Comparison of ENCODE assay signal across 8 cellular contexts in the genomic region with DNA sequence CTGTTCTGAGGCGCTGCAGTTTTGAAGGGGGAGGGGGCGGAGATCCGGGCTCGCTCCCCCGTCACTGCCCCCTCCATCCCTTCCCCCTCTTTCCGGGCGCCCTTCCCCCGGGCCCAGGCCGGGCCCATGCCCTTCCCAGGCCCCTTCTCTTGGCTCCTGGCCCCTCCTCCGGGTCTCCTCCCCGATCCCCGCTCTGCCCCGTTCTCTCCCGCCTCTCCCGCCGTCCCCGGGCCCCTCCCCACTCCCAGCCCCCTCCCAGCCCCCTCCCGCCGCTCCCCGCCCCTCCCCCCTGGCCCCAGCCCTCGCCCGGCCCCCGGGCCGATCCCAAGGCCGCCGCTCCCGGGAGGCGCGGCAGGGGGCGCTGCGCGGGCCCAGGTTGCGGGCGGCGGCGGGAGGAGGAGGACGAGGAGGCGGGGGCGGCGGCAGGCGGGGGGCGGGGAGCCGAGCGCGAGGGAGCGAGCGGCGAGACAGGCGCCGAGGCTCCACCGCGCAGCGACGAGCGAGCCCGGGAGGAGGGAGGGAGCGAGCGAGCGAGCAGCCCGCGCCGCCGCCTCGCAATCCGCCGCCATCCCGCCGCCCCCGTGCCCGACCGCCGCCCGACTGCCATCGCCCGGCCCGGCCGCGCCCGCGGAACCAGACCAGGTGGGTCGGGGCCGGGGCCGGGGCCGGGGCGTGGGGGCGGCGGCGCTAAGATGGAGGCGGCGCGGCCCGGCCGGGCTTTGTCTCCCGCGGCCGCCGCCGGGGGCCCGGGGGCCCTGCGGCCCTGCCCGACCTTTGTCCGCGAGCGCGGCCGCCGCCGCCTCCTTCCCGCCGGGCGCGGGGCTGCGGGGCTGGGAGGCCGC. TPM values are rescaled to one million over a fixed set of nuclear protein-coding genes. Genes with fewer than 3 reads are reported as not detected.
DNase-seq lines count a peak whose midpoint lies in the region; ATAC-seq, FAIRE-seq and TF ChIP-seq lines count a peak whose summit lies in the region.

A gene (plus strand): TSS at position 465 of the 842 bp plus-strand sequence. CDS start 36,059 bp downstream, outside the sequence.

- no peaks in the 10 kb centered on the region for H3K9me1 ChIP-seq in endothelial cell of umbilical vein (replicated peaks; ENCODE audit: control insufficient read depth, extremely low read depth, insufficient read depth, low read length)

- TF ChIP-seq POLR2A in GM19099 (IDR thresholded peaks at IDR 0.05; ENCODE audit: extremely low read depth, insufficient read length, low read depth) (peak; percentile 85), endothelial cell of umbilical vein (IDR thresholded peaks at IDR 0.05; ENCODE audit: low read depth, low read length) (peak; percentile 65)

- H3K27me3 Mint-ChIP-seq in mesothelial cell of epicardium (ENCODE audit: low read depth) = no peaks in the 10 kb centered on the region

- no peaks in the 10 kb centered on the region for H3K36me3 Mint-ChIP-seq in mesothelial cell of epicardium

- no peaks in the 10 kb centered on the region for H3K9me3 Mint-ChIP-seq in mesothelial cell of epicardium

- peak within 1 kb of the TSS; percentile 66 to 90 (median 86) for H3K4me3 ChIP-seq in endothelial cell of umbilical vein (replicated peaks in 1 of 3; ENCODE audit: insufficient read depth in 1 of 3, low read depth in 1 of 3, low read length in 3 of 3)

- H3K27me3 ChIP-seq in endothelial cell of umbilical vein (ENCODE audit: control insufficient read depth in 2 of 2, insufficient read depth in 2 of 2, low read length in 2 of 2) = no peaks in the 10 kb centered on the region

- peaks cover 44% of the 10 kb centered on the region for H3K79me2 ChIP-seq in endothelial cell of umbilical vein (ENCODE audit: control insufficient read depth, insufficient read depth, low read length)

- CTCF ChIA-PET in endothelial cell of umbilical vein (lab: Charles Lee) = interaction anchor here (1.1 kb wide), 1 partner anchor 44 kb away, joined by 3 read pairs; no protein-coding TSS in a partner anchor

- FAIRE-seq in endothelial cell of umbilical vein (lab: Jason Lieb, UNC) = no peak

- no TSS peak for BruUV-seq in endothelial cell of umbilical vein (replicated peaks; lab: Mats Ljungman, UMichigan)

- intact Hi-C loops in endothelial cell of umbilical vein (cut with micrococcal nuclease) = loop anchor here (1.0 to 2.0 kb wide), 4 partner anchors 8 to 43 kb away; no protein-coding TSS in a partner anchor

- peaks cover 45% of the 10 kb centered on the region for H3K4me1 Mint-ChIP-seq in mesothelial cell of epicardium

- peak within 1 kb of the TSS; percentile 57 for H3K27ac ChIP-seq in endothelial cell of umbilical vein (ENCODE audit: insufficient read depth, low read depth, low read length)

- TF ChIP-seq CTCF in endothelial cell of umbilical vein (IDR thresholded peaks at IDR 0.05; ENCODE audit: extremely low read depth in 1 of 2, insufficient read depth in 1 of 2, low read depth in 1 of 2, low read length in 2 of 2) (peak in 1 of 2 donors; percentile 33), mesothelial cell of epicardium (IDR thresholded peaks at IDR 0.05; ENCODE audit: unreplicated experiment) (peak; percentile 24)

- ATAC-seq in HG03457 (IDR thresholded peaks at IDR 0.05; ENCODE audit: unreplicated experiment) = peak; percentile 36

- dilution Hi-C loops in endothelial cell of umbilical vein (cut with MboI; ENCODE audit: extremely low pct_ligation_motif_present, low sequenced_read_pairs) = no loop called here

- no peaks in the 10 kb centered on the region for H3K36me3 ChIP-seq in endothelial cell of umbilical vein (ENCODE audit: control insufficient read depth in 2 of 2, extremely low read depth in 1 of 2, insufficient read depth in 2 of 2, low read length in 2 of 2)

- peak within 1 kb of the TSS; percentile 74 for H3K4me2 ChIP-seq in endothelial cell of umbilical vein (ENCODE audit: insufficient read depth, low read length)

- H3K4me1 ChIP-seq in endothelial cell of umbilical vein (ENCODE audit: control insufficient read depth, extremely low read depth, insufficient read depth, low read length) = peaks cover 40% of the 10 kb centered on the region

- H3K4me3 Mint-ChIP-seq in mesothelial cell of epicardium = peak within 1 kb of the TSS; percentile 92

- H3K9ac ChIP-seq in endothelial cell of umbilical vein (replicated peaks; ENCODE audit: extremely low read depth, insufficient read depth, low read length) = peak within 1 kb of the TSS; percentile 88

- peak; percentile 97 for DNase-seq in AG20443 (ENCODE audit: low spot score)
- DNase-seq in NOMO-1 treated with DMSO at 0.1 percent for 48 hours (lab: John Stamatoyannopoulos, UW; ENCODE audit: unreplicated experiment) = peak; percentile 71
- peak; percentile 93 for DNase-seq in activated CD8-positive, alpha-beta memory T cell treated with anti-CD3 and anti-CD28 coated beads, Interleukin-2, amount 50 U/mL, for 48 hours
- DNase-seq in endothelial cell of umbilical vein (ENCODE audit: low read depth, low spot score) = peak; percentile 71
- DNase-seq in mesothelial cell of epicardium (ENCODE audit: low spot score in 2 of 2, unreplicated experiment in 2 of 2) = peak; percentile 93
- peak; percentile 75 to 79 for DNase-seq in stimulated activated CD8-positive, alpha-beta memory T cell treated with anti-CD3 and anti-CD28 coated beads, Interleukin-15, amount 100 ng/mL, for 48 hours (ENCODE audit: low read depth in 2 of 2)

- peak within 1 kb of the TSS; percentile 65 for H2AFZ ChIP-seq in endothelial cell of umbilical vein (ENCODE audit: low read depth, low read length)

- peaks cover 8% of the 10 kb centered on the region for H4K20me1 ChIP-seq in endothelial cell of umbilical vein (replicated peaks; ENCODE audit: control insufficient read depth, extremely low read depth, insufficient read depth, low read length)

- no peaks in the 10 kb centered on the region for H3K9me3 ChIP-seq in endothelial cell of umbilical vein (replicated peaks; ENCODE audit: control insufficient read depth, insufficient read depth, low read length)

- H3K27ac Mint-ChIP-seq in mesothelial cell of epicardium = peak within 1 kb of the TSS; percentile 98

- POLR2A ChIA-PET in endothelial cell of umbilical vein (lab: Charles Lee) = no interaction called here

TF ChIP-seq in endothelial cell of umbilical vein, 7 proteins besides CTCF, POLR2A, EP300 and RAD21:
- TF ChIP-seq MYC (IDR thresholded peaks at IDR 0.05; ENCODE audit: low read depth, low read length) (no peak), POLR2AphosphoS5 (IDR thresholded peaks at IDR 0.05; ENCODE audit: insufficient read depth, low read depth, low read length) (peak; percentile 85), JUN (IDR thresholded peaks at IDR 0.05; ENCODE audit: borderline replicate concordance, insufficient read depth, insufficient read length, low read depth) (no peak), GATA2 (IDR thresholded peaks at IDR 0.05; ENCODE audit: insufficient read depth, insufficient read length, low read depth, low read length) (no peak), EZH2 (IDR thresholded peaks at IDR 0.05; ENCODE audit: borderline replicate concordance, low read depth, low read length, severe bottlenecking) (no peak)
- TF ChIP-seq, protein P1, sequence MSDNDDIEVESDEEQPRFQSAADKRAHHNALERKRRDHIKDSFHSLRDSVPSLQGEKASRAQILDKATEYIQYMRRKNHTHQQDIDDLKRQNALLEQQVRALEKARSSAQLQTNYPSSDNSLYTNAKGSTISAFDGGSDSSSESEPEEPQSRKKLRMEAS (IDR thresholded peaks at IDR 0.05; ENCODE audit: insufficient read depth, insufficient read length) = no peak
TF ChIP-seq in endothelial cell of umbilical vein: peak in this region for 1.

RNA-seq across cellular contexts. Expression of the gene that starts here (rescaled TPM):
- 248 and 256 TPM in 2 replicates for total RNA-seq in endothelial cell of umbilical vein
- 35.6 and 38.5 TPM in 2 replicates for polyA plus RNA-seq in endothelial cell of umbilical vein
- polyA plus RNA-seq in endothelial cell of umbilical vein (2011; cell fraction: cytosol; rRNA removed) = 47.2 and 56.3 TPM in 2 replicates
- 186 and 194 TPM in 2 replicates for polyA plus RNA-seq in endothelial cell of umbilical vein (2011; cell fraction: nucleus; rRNA removed)
- polyA plus RNA-seq in endothelial cell of umbilical vein (2012) = 126 and 147 TPM in 2 replicates
- polyA minus RNA-seq in endothelial cell of umbilical vein = 142 and 143 TPM in 2 replicates
- 62.0 TPM for polyA minus RNA-seq in endothelial cell of umbilical vein (2011; cell fraction: cytosol; rRNA and poly(A)+ RNA removed)
- 93.2 and 110 TPM in 2 replicates for polyA minus RNA-seq in endothelial cell of umbilical vein (2011; cell fraction: nucleus; rRNA and poly(A)+ RNA removed)
- 495 to 505 TPM (median 497 TPM) in 3 replicates for total RNA-seq in mesothelial cell of epicardium

Comparison
In these comparisons a context has a peak if more than half of its experiments do, and no peak if none do; other contexts are left out.
1. Peak in every context shown above with its lines: DNase-seq, ATAC-seq, H3K4me3 ChIP-seq and H3K27ac ChIP-seq.